In the genomic region with DNA sequence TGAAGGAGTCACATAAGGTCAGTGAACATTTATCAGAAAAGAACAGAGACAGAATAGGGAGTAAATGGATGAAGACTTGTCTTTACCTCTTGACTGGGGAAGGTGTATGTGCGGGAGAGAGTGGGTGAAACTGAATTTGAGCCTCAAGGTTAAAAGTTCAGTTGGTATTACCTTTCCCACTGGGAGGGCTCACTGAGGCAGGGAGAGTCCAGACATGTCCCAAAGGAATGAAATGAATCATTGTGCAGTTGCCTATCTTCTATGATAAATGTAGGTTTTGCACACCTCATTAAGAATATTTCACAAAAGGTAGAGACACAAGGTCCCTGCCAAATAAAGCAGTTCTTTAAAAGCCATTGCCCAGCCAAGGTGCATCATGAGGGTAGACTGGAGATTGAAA, we compare ENCODE assay signal across 1 cellular context.
TF ChIP-seq lines count a peak whose summit lies in the region.

No MANE protein-coding gene starts in this region.

TF ChIP-seq in GM23338, 12 proteins besides CTCF, POLR2A, EP300 and RAD21 (continued from another document):
- TF ChIP-seq, protein P1, sequence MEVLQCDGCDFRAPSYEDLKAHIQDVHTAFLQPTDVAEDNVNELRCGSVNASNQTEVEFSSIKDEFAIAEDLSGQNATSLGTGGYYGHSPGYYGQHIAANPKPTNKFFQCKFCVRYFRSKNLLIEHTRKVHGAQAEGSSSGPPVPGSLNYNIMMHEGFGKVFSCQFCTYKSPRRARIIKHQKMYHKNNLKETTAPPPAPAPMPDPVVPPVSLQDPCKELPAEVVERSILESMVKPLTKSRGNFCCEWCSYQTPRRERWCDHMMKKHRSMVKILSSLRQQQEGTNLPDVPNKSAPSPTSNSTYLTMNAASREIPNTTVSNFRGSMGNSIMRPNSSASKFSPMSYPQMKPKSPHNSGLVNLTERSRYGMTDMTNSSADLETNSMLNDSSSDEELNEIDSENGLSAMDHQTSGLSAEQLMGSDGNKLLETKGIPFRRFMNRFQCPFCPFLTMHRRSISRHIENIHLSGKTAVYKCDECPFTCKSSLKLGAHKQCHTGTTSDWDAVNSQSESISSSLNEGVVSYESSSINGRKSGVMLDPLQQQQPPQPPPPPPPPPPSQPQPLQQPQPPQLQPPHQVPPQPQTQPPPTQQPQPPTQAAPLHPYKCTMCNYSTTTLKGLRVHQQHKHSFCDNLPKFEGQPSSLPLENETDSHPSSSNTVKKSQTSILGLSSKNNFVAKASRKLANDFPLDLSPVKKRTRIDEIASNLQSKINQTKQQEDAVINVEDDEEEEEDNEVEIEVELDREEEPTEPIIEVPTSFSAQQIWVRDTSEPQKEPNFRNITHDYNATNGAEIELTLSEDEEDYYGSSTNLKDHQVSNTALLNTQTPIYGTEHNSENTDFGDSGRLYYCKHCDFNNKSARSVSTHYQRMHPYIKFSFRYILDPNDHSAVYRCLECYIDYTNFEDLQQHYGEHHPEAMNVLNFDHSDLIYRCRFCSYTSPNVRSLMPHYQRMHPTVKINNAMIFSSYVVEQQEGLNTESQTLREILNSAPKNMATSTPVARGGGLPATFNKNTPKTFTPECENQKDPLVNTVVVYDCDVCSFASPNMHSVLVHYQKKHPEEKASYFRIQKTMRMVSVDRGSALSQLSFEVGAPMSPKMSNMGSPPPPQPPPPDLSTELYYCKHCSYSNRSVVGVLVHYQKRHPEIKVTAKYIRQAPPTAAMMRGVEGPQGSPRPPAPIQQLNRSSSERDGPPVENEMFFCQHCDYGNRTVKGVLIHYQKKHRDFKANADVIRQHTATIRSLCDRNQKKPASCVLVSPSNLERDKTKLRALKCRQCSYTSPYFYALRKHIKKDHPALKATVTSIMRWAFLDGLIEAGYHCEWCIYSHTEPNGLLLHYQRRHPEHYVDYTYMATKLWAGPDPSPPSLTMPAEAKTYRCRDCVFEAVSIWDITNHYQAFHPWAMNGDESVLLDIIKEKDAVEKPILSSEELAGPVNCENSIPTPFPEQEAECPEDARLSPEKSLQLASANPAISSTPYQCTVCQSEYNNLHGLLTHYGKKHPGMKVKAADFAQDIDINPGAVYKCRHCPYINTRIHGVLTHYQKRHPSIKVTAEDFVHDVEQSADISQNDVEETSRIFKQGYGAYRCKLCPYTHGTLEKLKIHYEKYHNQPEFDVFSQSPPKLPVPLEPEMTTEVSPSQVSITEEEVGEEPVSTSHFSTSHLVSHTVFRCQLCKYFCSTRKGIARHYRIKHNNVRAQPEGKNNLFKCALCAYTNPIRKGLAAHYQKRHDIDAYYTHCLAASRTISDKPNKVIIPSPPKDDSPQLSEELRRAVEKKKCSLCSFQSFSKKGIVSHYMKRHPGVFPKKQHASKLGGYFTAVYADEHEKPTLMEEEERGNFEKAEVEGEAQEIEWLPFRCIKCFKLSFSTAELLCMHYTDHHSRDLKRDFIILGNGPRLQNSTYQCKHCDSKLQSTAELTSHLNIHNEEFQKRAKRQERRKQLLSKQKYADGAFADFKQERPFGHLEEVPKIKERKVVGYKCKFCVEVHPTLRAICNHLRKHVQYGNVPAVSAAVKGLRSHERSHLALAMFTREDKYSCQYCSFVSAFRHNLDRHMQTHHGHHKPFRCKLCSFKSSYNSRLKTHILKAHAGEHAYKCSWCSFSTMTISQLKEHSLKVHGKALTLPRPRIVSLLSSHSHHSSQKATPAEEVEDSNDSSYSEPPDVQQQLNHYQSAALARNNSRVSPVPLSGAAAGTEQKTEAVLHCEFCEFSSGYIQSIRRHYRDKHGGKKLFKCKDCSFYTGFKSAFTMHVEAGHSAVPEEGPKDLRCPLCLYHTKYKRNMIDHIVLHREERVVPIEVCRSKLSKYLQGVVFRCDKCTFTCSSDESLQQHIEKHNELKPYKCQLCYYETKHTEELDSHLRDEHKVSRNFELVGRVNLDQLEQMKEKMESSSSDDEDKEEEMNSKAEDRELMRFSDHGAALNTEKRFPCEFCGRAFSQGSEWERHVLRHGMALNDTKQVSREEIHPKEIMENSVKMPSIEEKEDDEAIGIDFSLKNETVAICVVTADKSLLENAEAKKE (CRISPR knock-in tag; IDR thresholded peaks at IDR 0.05): no peak
- TF ChIP-seq POLR2AphosphoS5 (IDR thresholded peaks at IDR 0.05; ENCODE audit: low read depth) (no peak), ZNF114 (CRISPR knock-in tag; IDR thresholded peaks at IDR 0.05) (no peak)
